25 cellular contexts compared by ENCODE assay signal in genomic region chr10:1093696-1094095, GRCh38.
"Had no signal": no experiment of that assay in that cellular context is flagged by ENCODE, and none has a peak within 500 bp of the region (broad histone marks: within the 10 kb centered on the region; RNA-seq: fewer than 3 reads in every experiment).

No MANE protein-coding gene starts in this region.

- H3K4me1 ChIP-seq: foreskin keratinocyte, left lung, psoas muscle, stomach, thyroid gland had no signal

- H3K4me1 Mint-ChIP-seq: mesothelial cell of epicardium, nephron had no signal

- H3K9me3 ChIP-seq: gastroesophageal sphincter, heart left ventricle, left lung, mucosa of descending colon, ovary, psoas muscle, spleen, stomach, thyroid gland had no signal

- H3K27me3 Mint-ChIP-seq: effector memory CD8-positive, alpha-beta T cell; naive thymus-derived CD4-positive, alpha-beta T cell; stimulated activated naive B cell treated with anti-CD40 and anti-IgM and Interleukin-4, amounts not matched to agents 10 μg/mL and 1 μg/mL and 100 μg/mL, for 72 hours had no signal

- H3K4me3 ChIP-seq: gastroesophageal sphincter, heart left ventricle, left lung, mucosa of descending colon, ovary, psoas muscle, skin epidermis, spleen, stomach, thyroid gland had no signal

- DNase-seq: cerebellar nuclear complex; cortex of kidney; effector memory CD8-positive, alpha-beta T cell; foreskin keratinocyte; heart left ventricle; hippocampal formation; left cardiac atrium; left lung; mesenchymal stem cell; mucosa of descending colon; nucleus accumbens; ovary; psoas muscle; right cardiac atrium; spleen; stimulated activated naive B cell treated with anti-CD40 and anti-IgM and Interleukin-4, amounts not matched to agents 10 μg/mL and 1 μg/mL and 100 μg/mL, for 72 hours; stomach; thyroid gland; trophoblast cell had no signal

- H3K27me3 ChIP-seq: foreskin keratinocyte, gastroesophageal sphincter, heart left ventricle, left lung, ovary, spleen, stomach, thyroid gland had no signal

- H3K27ac Mint-ChIP-seq: effector memory CD8-positive, alpha-beta T cell; mesothelial cell of epicardium; nephron; stimulated activated naive B cell treated with anti-CD40 and anti-IgM and Interleukin-4, amounts not matched to agents 10 μg/mL and 1 μg/mL and 100 μg/mL, for 72 hours had no signal

- H3K9me3 Mint-ChIP-seq: effector memory CD8-positive, alpha-beta T cell; mesothelial cell of epicardium; naive thymus-derived CD4-positive, alpha-beta T cell; nephron; stimulated activated naive B cell treated with anti-CD40 and anti-IgM and Interleukin-4, amounts not matched to agents 10 μg/mL and 1 μg/mL and 100 μg/mL, for 72 hours had no signal

- H3K27ac ChIP-seq: foreskin keratinocyte, gastroesophageal sphincter, heart left ventricle, left lung, ovary, psoas muscle, skin epidermis, spleen, stomach, thyroid gland had no signal

- ATAC-seq: effector memory CD8-positive, alpha-beta T cell; esophagus mucosa; gastroesophageal sphincter; heart left ventricle; left cardiac atrium; left lung; mucosa of descending colon; naive thymus-derived CD4-positive, alpha-beta T cell; psoas muscle; right cardiac atrium had no signal

- H3K4me3 Mint-ChIP-seq: effector memory CD8-positive, alpha-beta T cell; mesothelial cell of epicardium; naive thymus-derived CD4-positive, alpha-beta T cell; nephron; stimulated activated naive B cell treated with anti-CD40 and anti-IgM and Interleukin-4, amounts not matched to agents 10 μg/mL and 1 μg/mL and 100 μg/mL, for 72 hours had no signal

- H3K36me3 ChIP-seq: ovary had no signal
